Comparison of ENCODE assay signal across 32 cellular contexts in the genomic region with DNA sequence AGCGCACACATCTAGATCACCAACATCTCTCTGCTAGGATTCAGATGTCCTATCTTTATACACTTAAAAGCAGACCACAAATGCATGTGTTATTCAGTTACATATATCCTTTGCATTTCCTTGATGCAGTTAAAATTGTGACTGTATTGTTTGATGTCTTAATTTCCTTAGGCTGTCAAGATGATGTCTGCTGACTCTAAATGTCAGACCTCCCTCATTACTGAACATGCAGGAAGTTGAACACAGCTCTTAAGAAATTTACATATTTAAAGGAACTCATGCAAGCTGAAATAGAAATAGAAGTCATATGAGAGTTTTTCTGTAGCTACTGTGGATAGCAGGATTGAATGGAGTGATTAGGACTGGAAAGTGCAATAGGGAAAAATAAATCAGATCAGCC.
"Had no signal": no experiment of that assay in that cellular context is flagged by ENCODE, and none has a peak within 500 bp of the region (broad histone marks: within the 10 kb centered on the region; RNA-seq: fewer than 3 reads in every experiment).

No MANE protein-coding gene starts in this region.

- H3K36me3 ChIP-seq: adrenal gland, colonic mucosa, gastrocnemius medialis, heart left ventricle had no signal

- DNase-seq: activated CD4-positive, alpha-beta memory T cell treated with anti-CD3 and anti-CD28 coated beads for 36 hours; activated CD4-positive, alpha-beta T cell treated with anti-CD3 and anti-CD28 coated beads for 36 hours; activated CD4-positive, alpha-beta T cell treated with anti-CD3 and anti-CD28 coated beads, Interleukin-2, amount 10 ng/mL, durations not matched to agents 24 days and 14 days; activated CD4-positive, CD25-positive, alpha-beta regulatory T cell; activated CD4-positive, CD25-positive, alpha-beta regulatory T cell treated with anti-CD3 and anti-CD28 coated beads, Interleukin-2, amount 50 U/mL, for 72 hours; activated CD8-positive, alpha-beta memory T cell treated with anti-CD3 and anti-CD28 coated beads, Interleukin-2, amount 10 ng/mL, durations not matched to agents 7 days and 5 days; activated CD8-positive, alpha-beta memory T cell treated with anti-CD3 and anti-CD28 coated beads, Interleukin-2, amount 50 U/mL, for 4 hours; activated CD8-positive, alpha-beta T cell treated with anti-CD3 and anti-CD28 coated beads, Interleukin-2, amount 10 ng/mL, durations not matched to agents 7 days and 5 days; activated effector memory CD4-positive, alpha-beta T cell treated with anti-CD3 and anti-CD28 coated beads, Interleukin-2, amount 50 U/mL, for 16 hours; activated naive CD4-positive, alpha-beta T cell treated with anti-CD3 and anti-CD28 coated beads for 36 hours; activated naive CD8-positive, alpha-beta T cell treated with anti-CD3 and anti-CD28 coated beads for 36 hours; activated naive CD8-positive, alpha-beta T cell treated with anti-CD3 and anti-CD28 coated beads, Interleukin-2, amount 50 U/mL, for 24 hours; activated T-cell treated with anti-CD3 and anti-CD28 coated beads, Interleukin-2, amount 50 U/mL, for 1 hour; activated T-cell treated with anti-CD3 and anti-CD28 coated beads, Interleukin-2, amount 50 U/mL, for 48 hours; adrenal gland; amygdala; aorta; body of pancreas; caudate nucleus; colonic mucosa; dorsolateral prefrontal cortex; effector memory CD4-positive, alpha-beta T cell; endodermal cell; foreskin fibroblast; gastrocnemius medialis; glutamatergic neuron; heart left ventricle; T-helper 2 cell had no signal

- ATAC-seq: activated CD4-positive, alpha-beta T cell treated with anti-CD3 and anti-CD28 coated beads for 36 hours; activated CD8-positive, alpha-beta memory T cell treated with anti-CD3 and anti-CD28 coated beads, Interleukin-2, amount 10 ng/mL, durations not matched to agents 7 days and 5 days; activated CD8-positive, alpha-beta T cell treated with anti-CD3 and anti-CD28 coated beads, Interleukin-2, amount 10 ng/mL, durations not matched to agents 7 days and 5 days; activated naive CD8-positive, alpha-beta T cell treated with anti-CD3 and anti-CD28 coated beads, Interleukin-2, amount 50 U/mL, for 24 hours; body of pancreas; esophagus mucosa; gastrocnemius medialis; heart left ventricle had no signal

- H3K27me3 ChIP-seq: adrenal gland, body of pancreas, colonic mucosa, dorsolateral prefrontal cortex, gastrocnemius medialis, heart left ventricle had no signal

- H3K4me1 Mint-ChIP-seq: activated CD4-positive, alpha-beta T cell treated with anti-CD3 and anti-CD28 coated beads for 36 hours; activated CD4-positive, alpha-beta T cell treated with anti-CD3 and anti-CD28 coated beads, Interleukin-2, amount 10 ng/mL, durations not matched to agents 24 days and 14 days; activated CD8-positive, alpha-beta memory T cell treated with anti-CD3 and anti-CD28 coated beads, Interleukin-2, amount 10 ng/mL, durations not matched to agents 7 days and 5 days; activated naive CD4-positive, alpha-beta T cell treated with anti-CD3 and anti-CD28 coated beads, Interleukin-2, amount 50 U/mL, for 24 hours; activated naive CD8-positive, alpha-beta T cell treated with anti-CD3 and anti-CD28 coated beads for 36 hours; activated naive CD8-positive, alpha-beta T cell treated with anti-CD3 and anti-CD28 coated beads, Interleukin-2, amount 50 U/mL, for 24 hours; endodermal cell had no signal

- H3K9me3 Mint-ChIP-seq: activated CD4-positive, alpha-beta memory T cell treated with anti-CD3 and anti-CD28 coated beads for 36 hours; activated CD4-positive, alpha-beta T cell treated with anti-CD3 and anti-CD28 coated beads, Interleukin-2, amount 10 ng/mL, durations not matched to agents 24 days and 14 days; activated naive CD4-positive, alpha-beta T cell treated with anti-CD3 and anti-CD28 coated beads, Interleukin-2, amount 50 U/mL, for 24 hours; activated naive CD8-positive, alpha-beta T cell treated with anti-CD3 and anti-CD28 coated beads for 36 hours; activated naive CD8-positive, alpha-beta T cell treated with anti-CD3 and anti-CD28 coated beads, Interleukin-2, amount 50 U/mL, for 24 hours; activated T-helper 1 cell treated with anti-CD3 and anti-CD28 coated beads, Interleukin-12 subunit alpha, Interleukin-12 subunit beta, Interleukin-2, Interleukin-4 antibody, amounts not matched to agents 30 ng/mL and 10 ng/mL and 1 ng/mL, durations not matched to agents 14 hours and 24 hours and 36 hours; activated T-helper 2 cell treated with anti-CD3 and anti-CD28 coated beads, Interferon-gamma antibody, Interleukin-2, Interleukin-4, amounts not matched to agents 10 μg/mL and 5 μg/mL and 100 μg/mL, durations not matched to agents 14 hours and 24 hours and 36 hours; endodermal cell had no signal

- H3K27ac ChIP-seq: adrenal gland, body of pancreas, colonic mucosa, dorsolateral prefrontal cortex, gastrocnemius medialis, heart left ventricle had no signal

- H3K4me1 ChIP-seq: adrenal gland, body of pancreas, colonic mucosa, gastrocnemius medialis had no signal

- H3K4me3 ChIP-seq: adrenal gland, body of pancreas, colonic mucosa, dorsolateral prefrontal cortex, gastrocnemius medialis, heart left ventricle had no signal

- H3K36me3 Mint-ChIP-seq: activated CD4-positive, alpha-beta memory T cell treated with anti-CD3 and anti-CD28 coated beads for 36 hours; activated CD8-positive, alpha-beta memory T cell treated with anti-CD3 and anti-CD28 coated beads, Interleukin-2, amount 10 ng/mL, durations not matched to agents 7 days and 5 days; activated naive CD4-positive, alpha-beta T cell treated with anti-CD3 and anti-CD28 coated beads, Interleukin-2, amount 50 U/mL, for 24 hours; activated naive CD8-positive, alpha-beta T cell treated with anti-CD3 and anti-CD28 coated beads for 36 hours had no signal

- H3K27me3 Mint-ChIP-seq: activated CD4-positive, alpha-beta T cell treated with anti-CD3 and anti-CD28 coated beads for 36 hours; activated CD4-positive, alpha-beta T cell treated with anti-CD3 and anti-CD28 coated beads, Interleukin-2, amount 10 ng/mL, durations not matched to agents 24 days and 14 days; activated CD8-positive, alpha-beta memory T cell treated with anti-CD3 and anti-CD28 coated beads, Interleukin-2, amount 10 ng/mL, durations not matched to agents 7 days and 5 days; activated naive CD8-positive, alpha-beta T cell treated with anti-CD3 and anti-CD28 coated beads for 36 hours; activated naive CD8-positive, alpha-beta T cell treated with anti-CD3 and anti-CD28 coated beads, Interleukin-2, amount 50 U/mL, for 24 hours had no signal

- H3K9me3 ChIP-seq: adrenal gland, body of pancreas, colonic mucosa, gastrocnemius medialis, heart left ventricle had no signal

- H3K4me3 Mint-ChIP-seq: activated CD4-positive, alpha-beta memory T cell treated with anti-CD3 and anti-CD28 coated beads for 36 hours; activated CD4-positive, alpha-beta T cell treated with anti-CD3 and anti-CD28 coated beads for 36 hours; activated CD4-positive, alpha-beta T cell treated with anti-CD3 and anti-CD28 coated beads, Interleukin-2, amount 10 ng/mL, durations not matched to agents 24 days and 14 days; activated CD8-positive, alpha-beta memory T cell treated with anti-CD3 and anti-CD28 coated beads, Interleukin-2, amount 10 ng/mL, durations not matched to agents 7 days and 5 days; activated CD8-positive, alpha-beta T cell treated with anti-CD3 and anti-CD28 coated beads, Interleukin-2, amount 10 ng/mL, durations not matched to agents 7 days and 5 days; activated naive CD4-positive, alpha-beta T cell treated with anti-CD3 and anti-CD28 coated beads for 36 hours; activated naive CD4-positive, alpha-beta T cell treated with anti-CD3 and anti-CD28 coated beads, Interleukin-2, amount 50 U/mL, for 24 hours; activated naive CD8-positive, alpha-beta T cell treated with anti-CD3 and anti-CD28 coated beads for 36 hours; activated naive CD8-positive, alpha-beta T cell treated with anti-CD3 and anti-CD28 coated beads, Interleukin-2, amount 50 U/mL, for 24 hours; activated T-helper 1 cell treated with anti-CD3 and anti-CD28 coated beads, Interleukin-12 subunit alpha, Interleukin-12 subunit beta, Interleukin-2, Interleukin-4 antibody, amounts not matched to agents 30 ng/mL and 10 ng/mL and 1 ng/mL, durations not matched to agents 14 hours and 24 hours and 36 hours; endodermal cell had no signal

- H3K27ac Mint-ChIP-seq: activated CD4-positive, alpha-beta memory T cell treated with anti-CD3 and anti-CD28 coated beads for 36 hours; activated CD4-positive, alpha-beta T cell treated with anti-CD3 and anti-CD28 coated beads for 36 hours; activated CD4-positive, alpha-beta T cell treated with anti-CD3 and anti-CD28 coated beads, Interleukin-2, amount 10 ng/mL, durations not matched to agents 24 days and 14 days; activated CD8-positive, alpha-beta memory T cell treated with anti-CD3 and anti-CD28 coated beads, Interleukin-2, amount 10 ng/mL, durations not matched to agents 7 days and 5 days; activated CD8-positive, alpha-beta T cell treated with anti-CD3 and anti-CD28 coated beads, Interleukin-2, amount 10 ng/mL, durations not matched to agents 7 days and 5 days; activated naive CD4-positive, alpha-beta T cell treated with anti-CD3 and anti-CD28 coated beads for 36 hours; activated naive CD4-positive, alpha-beta T cell treated with anti-CD3 and anti-CD28 coated beads, Interleukin-2, amount 50 U/mL, for 24 hours; activated naive CD8-positive, alpha-beta T cell treated with anti-CD3 and anti-CD28 coated beads for 36 hours; activated naive CD8-positive, alpha-beta T cell treated with anti-CD3 and anti-CD28 coated beads, Interleukin-2, amount 50 U/mL, for 24 hours; activated T-helper 1 cell treated with anti-CD3 and anti-CD28 coated beads, Interleukin-12 subunit alpha, Interleukin-12 subunit beta, Interleukin-2, Interleukin-4 antibody, amounts not matched to agents 30 ng/mL and 10 ng/mL and 1 ng/mL, durations not matched to agents 14 hours and 24 hours and 36 hours; activated T-helper 2 cell treated with anti-CD3 and anti-CD28 coated beads, Interferon-gamma antibody, Interleukin-2, Interleukin-4, amounts not matched to agents 10 μg/mL and 5 μg/mL and 100 μg/mL, durations not matched to agents 14 hours and 24 hours and 36 hours; endodermal cell had no signal
